Comparison of ENCODE assay signal across 27 cellular contexts in genomic region chr2:127514076-127514475, GRCh38. TPM values are rescaled to one million over a fixed set of nuclear protein-coding genes. Genes with fewer than 3 reads are reported as not detected.
A peak's percentile ranks its signal among the peaks of the same experiment; 100 is the strongest.
DNase-seq lines count a peak whose midpoint lies in the region; ATAC-seq and TF ChIP-seq lines count a peak whose summit lies in the region.
"Had no signal": no experiment of that assay in that cellular context is flagged by ENCODE, and none has a peak within 500 bp of the region (broad histone marks: within the 10 kb centered on the region; RNA-seq: fewer than 3 reads in every experiment).

No MANE protein-coding gene starts in this region.

- H3K4me3 Mint-ChIP-seq in mesothelial cell of epicardium, result no peak overlapping the region
- H3K4me3 Mint-ChIP-seq: activated CD4-positive, alpha-beta memory T cell treated with anti-CD3 and anti-CD28 coated beads, Interleukin-2, amount 10 ng/mL, durations not matched to agents 7 days and 5 days; CD8-positive, alpha-beta memory T cell; stimulated activated memory B cell treated with anti-CD40 and anti-IgM and Interleukin-4, amounts not matched to agents 10 μg/mL and 1 μg/mL and 100 μg/mL, for 72 hours had no signal

- H3K4me3 ChIP-seq in cardiac muscle cell (no peak overlapping the region), stomach smooth muscle (ENCODE audit: low read length in 2 of 2) (no peak overlapping the region)
- H3K4me3 ChIP-seq: ovary, skin epidermis, thyroid gland had no signal

- H3K36me3 ChIP-seq in cardiac muscle cell (no peaks in the 10 kb centered on the region), stomach smooth muscle (ENCODE audit: control insufficient read depth in 2 of 2, insufficient read depth in 2 of 2, low read length in 2 of 2) (peaks cover 0 to 6% of the 10 kb centered on the region in 2 donors)
- H3K36me3 ChIP-seq: ovary had no signal

- DNase-seq in cardiac muscle cell (ENCODE audit: low read depth in 1 of 2, low spot score in 1 of 2), result no peak
- DNase-seq in Right ventricle myocardium superior, result no peak
- no peak for DNase-seq in mesothelial cell of epicardium (ENCODE audit: low spot score in 2 of 2, unreplicated experiment in 2 of 2)
- DNase-seq in COR-L47 (lab: John Stamatoyannopoulos, UW), result no peak
- DNase-seq: 8988T; activated CD4-positive, alpha-beta memory T cell treated with anti-CD3 and anti-CD28 coated beads, Interleukin-2, amount 10 ng/mL, durations not matched to agents 7 days and 5 days; activated gamma-delta T cell treated with Interleukin-2 at 50 U/mL for 16 hours; CD8-positive, alpha-beta memory T cell; DMS79; foreskin keratinocyte; Karpas-422; kidney glomerular epithelial cell; mesenchymal stem cell; MV-4-11; naive thymus-derived CD8-positive, alpha-beta T cell; NCI-H1694; NCI-H748 treated with DMSO at 0.1 percent for 48 hours; ovary; stimulated activated CD4-positive, alpha-beta T cell treated with anti-CD3 and anti-CD28 coated beads, Interleukin-2, amount 100 ng/mL, for 24 hours; thyroid gland had no signal

- TF ChIP-seq CTCF in cardiac muscle cell (IDR thresholded peaks at IDR 0.05; ENCODE audit: low read depth, low read length) (no peak), mesothelial cell of epicardium (IDR thresholded peaks at IDR 0.05; ENCODE audit: unreplicated experiment) (no peak)

- H3K36me3 Mint-ChIP-seq in mesothelial cell of epicardium, result peaks cover 18% of the 10 kb centered on the region

- H3K27me3 ChIP-seq in cardiac muscle cell, result no peaks in the 10 kb centered on the region
- H3K27me3 ChIP-seq in stomach smooth muscle (ENCODE audit: control insufficient read depth in 1 of 2, insufficient read depth in 2 of 2, low read length in 2 of 2), result no peaks in the 10 kb centered on the region
- H3K27me3 ChIP-seq: foreskin keratinocyte, ovary, thyroid gland had no signal

- H3K27ac ChIP-seq in cardiac muscle cell, result peak overlapping the region; percentile 65
- peak overlapping the region; percentile 74 for H3K27ac ChIP-seq in cingulate gyrus (ENCODE audit: low read depth, low read length)
- H3K27ac ChIP-seq in stomach smooth muscle (ENCODE audit: low read length), result peak overlapping the region; percentile 96
- H3K27ac ChIP-seq: epithelial cell of prostate, foreskin keratinocyte, ovary had no signal

- ATAC-seq in Right ventricle myocardium superior (ENCODE audit: poor library complexity), result no peak
- ATAC-seq in GM21526 (IDR thresholded peaks at IDR 0.05; ENCODE audit: low FRiP score, unreplicated experiment), result no peak
- no peak for ATAC-seq in HG03139 (IDR thresholded peaks at IDR 0.05; ENCODE audit: unreplicated experiment)
- ATAC-seq: foreskin keratinocyte; naive thymus-derived CD8-positive, alpha-beta T cell; stimulated activated memory B cell treated with anti-CD40 and anti-IgM and Interleukin-4, amounts not matched to agents 10 μg/mL and 1 μg/mL and 100 μg/mL, for 72 hours had no signal

- no peaks in the 10 kb centered on the region for H3K9me3 ChIP-seq in cardiac muscle cell (ENCODE audit: low read depth)
- no peaks in the 10 kb centered on the region for H3K9me3 ChIP-seq in stomach smooth muscle (ENCODE audit: control insufficient read depth in 2 of 2, low read length in 2 of 2)
- H3K9me3 ChIP-seq: ovary, thyroid gland had no signal

- peak overlapping the region in 1 of 2 donors; percentile 51 for H3K9ac ChIP-seq in stomach smooth muscle (ENCODE audit: low read length in 2 of 2)

- H3K9me3 Mint-ChIP-seq in mesothelial cell of epicardium, result peaks cover 4% of the 10 kb centered on the region
- H3K9me3 Mint-ChIP-seq: activated CD4-positive, alpha-beta memory T cell treated with anti-CD3 and anti-CD28 coated beads, Interleukin-2, amount 10 ng/mL, durations not matched to agents 7 days and 5 days; CD8-positive, alpha-beta memory T cell; naive thymus-derived CD8-positive, alpha-beta T cell; stimulated activated memory B cell treated with anti-CD40 and anti-IgM and Interleukin-4, amounts not matched to agents 10 μg/mL and 1 μg/mL and 100 μg/mL, for 72 hours had no signal

- no peaks in the 10 kb centered on the region for H3K27me3 Mint-ChIP-seq in mesothelial cell of epicardium (ENCODE audit: low read depth)
- H3K27me3 Mint-ChIP-seq: activated CD4-positive, alpha-beta memory T cell treated with anti-CD3 and anti-CD28 coated beads, Interleukin-2, amount 10 ng/mL, durations not matched to agents 7 days and 5 days; CD8-positive, alpha-beta memory T cell; naive thymus-derived CD8-positive, alpha-beta T cell; stimulated activated memory B cell treated with anti-CD40 and anti-IgM and Interleukin-4, amounts not matched to agents 10 μg/mL and 1 μg/mL and 100 μg/mL, for 72 hours had no signal

- peaks cover 2% of the 10 kb centered on the region for H3K4me1 Mint-ChIP-seq in mesothelial cell of epicardium

- intact Hi-C loops in Right ventricle myocardium superior (cut with DNase I), result no loop called here

- H3K4me1 ChIP-seq in cardiac muscle cell (ENCODE audit: low read depth) (peaks cover 7% of the 10 kb centered on the region), stomach smooth muscle (ENCODE audit: control insufficient read depth, insufficient read depth, low read length) (peaks cover 32% of the 10 kb centered on the region)

- H3K27ac Mint-ChIP-seq in mesothelial cell of epicardium, result peak overlapping the region; percentile 11
- H3K27ac Mint-ChIP-seq: activated CD4-positive, alpha-beta memory T cell treated with anti-CD3 and anti-CD28 coated beads, Interleukin-2, amount 10 ng/mL, durations not matched to agents 7 days and 5 days; stimulated activated memory B cell treated with anti-CD40 and anti-IgM and Interleukin-4, amounts not matched to agents 10 μg/mL and 1 μg/mL and 100 μg/mL, for 72 hours had no signal

RNA-seq across cellular contexts. Expression of gene IWS1, which starts 12.2 kb away (rescaled TPM):
- total RNA-seq in cardiac muscle cell, result 47.2 and 55.6 TPM in 2 replicates
- 52.4 and 53.8 TPM in 2 replicates for polyA plus RNA-seq in cardiac muscle cell
- 57.7 TPM for total RNA-seq in Right ventricle myocardium superior
- total RNA-seq in mesothelial cell of epicardium, result 47.0 to 47.9 TPM (median 47.6 TPM) in 3 replicates

RNA-seq across cellular contexts. Expression of gene MYO7B, which starts 21.4 kb away (rescaled TPM):
- total RNA-seq in cardiac muscle cell (0.06 TPM in 1 of 2 replicates, not detected in the other), Right ventricle myocardium superior (0.32 TPM), mesothelial cell of epicardium (0.04 to 0.55 TPM (median 0.25 TPM) in 3 replicates)
- 0.12 TPM in 1 of 2 replicates, not detected in the other for polyA plus RNA-seq in cardiac muscle cell
- total RNA-seq: CD8-positive, alpha-beta memory T cell; foreskin keratinocyte had no signal
- polyA plus RNA-seq: CD8-positive, alpha-beta memory T cell had no signal
